8 cellular contexts compared by ENCODE assay signal in the genomic region with DNA sequence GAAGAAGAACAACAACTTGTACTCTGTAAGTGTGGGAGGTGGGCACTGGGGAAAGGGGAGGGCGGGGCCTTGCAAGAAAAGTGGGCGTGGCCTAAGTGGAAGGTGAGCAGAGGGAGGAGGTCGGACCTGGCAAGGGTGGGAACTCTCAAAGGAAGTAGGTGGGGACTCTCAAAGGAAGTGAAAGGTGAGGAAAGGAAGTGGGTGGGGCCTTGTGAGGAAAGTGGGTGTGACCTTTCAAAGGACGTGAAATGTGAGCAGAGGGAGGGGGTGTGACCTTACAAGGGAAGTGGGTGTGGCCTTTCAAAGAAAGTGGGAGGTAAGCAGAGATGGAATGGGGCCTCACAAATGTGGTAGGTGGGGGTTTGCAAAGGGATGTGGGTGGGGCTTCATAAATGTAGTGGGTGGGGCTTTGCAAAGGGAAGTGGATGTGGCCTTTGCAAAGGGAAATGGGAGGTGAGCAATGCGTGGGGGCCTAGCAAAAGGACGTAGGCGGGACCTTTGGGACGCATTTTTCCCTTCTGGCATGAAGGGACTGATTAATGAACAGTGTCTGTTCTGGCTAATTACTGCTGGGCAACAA. TPM values are rescaled to one million over a fixed set of nuclear protein-coding genes. Genes with fewer than 3 reads are reported as not detected.
DNase-seq lines count a peak whose midpoint lies in the region; ATAC-seq and TF ChIP-seq lines count a peak whose summit lies in the region.

No MANE protein-coding gene starts in this region.

- H3K27me3 ChIP-seq in foreskin keratinocyte: no peaks in the 10 kb centered on the region

- no peaks in the 10 kb centered on the region for H3K4me1 ChIP-seq in foreskin keratinocyte

- no peak overlapping the region for H3K27ac ChIP-seq in foreskin keratinocyte

- TF ChIP-seq CTCF in foreskin keratinocyte (conservative IDR thresholded peaks at IDR 0.05): no peak

- DNase-seq in Daoy (ENCODE audit: low read depth) (peak; percentile 56), LoVo (ENCODE audit: low spot score) (peak; percentile 41), foreskin keratinocyte (peak; percentile 8 to 11), NCI-H1092 treated with DMSO at 0.1 percent for 48 hours (lab: John Stamatoyannopoulos, UW) (no peak), occipital lobe (lab: John Stamatoyannopoulos, UW) (no peak)
- peak; percentile 1 to 15 for DNase-seq in activated CD4-positive, alpha-beta T cell treated with anti-CD3 and anti-CD28 coated beads for 24 hours (ENCODE audit: low read depth in 2 of 2)
- DNase-seq in stimulated activated CD8-positive, alpha-beta memory T cell treated with anti-CD3 and anti-CD28 coated beads, Interleukin-12 subunit alpha, Interleukin-12 subunit beta, amount 100 ng/mL, for 1 hour (ENCODE audit: low read depth): peak; percentile 19

- no peak for ATAC-seq in foreskin keratinocyte
- no peak for ATAC-seq in GM19452 (IDR thresholded peaks at IDR 0.05; ENCODE audit: unreplicated experiment)

RNA-seq across cellular contexts. Expression of a gene that starts 25.9 kb away (rescaled TPM):
- total RNA-seq in Daoy (2014; rRNA removed; shearing (Covaris generic)): not detected in 2 replicates
- total RNA-seq in foreskin keratinocyte (not detected in 2 replicates), occipital lobe (0.16 TPM)
- polyA plus RNA-seq in foreskin keratinocyte: not detected in 2 replicates

RNA-seq across cellular contexts. Expression of a gene that starts 51.1 kb away (rescaled TPM):
- 3.6 and 11.1 TPM in 2 replicates for total RNA-seq in Daoy (2014; rRNA removed; shearing (Covaris generic))
- total RNA-seq in foreskin keratinocyte (12.8 and 15.0 TPM in 2 replicates), occipital lobe (5.6 TPM)
- 10.1 and 10.4 TPM in 2 replicates for polyA plus RNA-seq in foreskin keratinocyte

Comparison
In these comparisons a context has a peak if more than half of its experiments do, and no peak if none do; other contexts are left out.
1. DNase-seq: peak in Daoy (single experiment), LoVo (single experiment), activated CD4-positive, alpha-beta T cell treated with anti-CD3 and anti-CD28 coated beads for 24 hours (2 of 2), foreskin keratinocyte (2 of 2) and stimulated activated CD8-positive, alpha-beta memory T cell treated with anti-CD3 and anti-CD28 coated beads, Interleukin-12 subunit alpha, Interleukin-12 subunit beta, amount 100 ng/mL, for 1 hour (single experiment); none in NCI-H1092 treated with DMSO at 0.1 percent for 48 hours (single experiment) and occipital lobe (single experiment).